ENCODE assay signal across 37 cellular contexts in genomic region chr3:20528180-20528579, GRCh38.
"Had no signal": no experiment of that assay in that cellular context is flagged by ENCODE, and none has a peak within 500 bp of the region (broad histone marks: within the 10 kb centered on the region; RNA-seq: fewer than 3 reads in every experiment).

No MANE protein-coding gene starts in this region.

- H3K9me3 Mint-ChIP-seq: activated B cell treated with CpG ODN at 0.5 μM for 24 hours; dendritic cell treated with granulocyte-macrophage colony-stimulating factor and Interleukin-4, amounts not matched to agents 40 ng/mL and 50 ng/mL, for 4 days; endodermal cell had no signal

- H3K4me1 Mint-ChIP-seq: activated B cell treated with CpG ODN at 0.5 μM for 24 hours; activated CD8-positive, alpha-beta memory T cell treated with anti-CD3 and anti-CD28 coated beads, Interleukin-2, amount 10 ng/mL, durations not matched to agents 7 days and 5 days; activated T-helper 17 cell treated with anti-CD3 and anti-CD28 coated beads, Interleukin-2, amount 50 U/mL, for 72 hours; central memory CD8-positive, alpha-beta T cell; T-helper 17 cell had no signal

- FAIRE-seq: astrocyte, bronchial epithelial cell had no signal

- ATAC-seq: activated CD4-positive, CD25-positive, alpha-beta regulatory T cell treated with anti-CD3 and anti-CD28 coated beads, Interleukin-2, amount 50 U/mL, for 24 hours; activated CD8-positive, alpha-beta memory T cell treated with anti-CD3 and anti-CD28 coated beads, Interleukin-2, amount 10 ng/mL, durations not matched to agents 7 days and 5 days; activated CD8-positive, alpha-beta T cell treated with anti-CD3 and anti-CD28 coated beads, Interleukin-2, amount 10 ng/mL, durations not matched to agents 7 days and 5 days; activated T-helper 17 cell treated with anti-CD3 and anti-CD28 coated beads, Interleukin-2, amount 50 U/mL, for 72 hours; gastroesophageal sphincter; heart right ventricle; T-helper 17 cell had no signal

- H3K27me3 Mint-ChIP-seq: activated B cell treated with CpG ODN at 0.5 μM for 24 hours; activated CD4-positive, alpha-beta memory T cell treated with anti-CD3 and anti-CD28 coated beads for 36 hours; activated CD8-positive, alpha-beta memory T cell treated with anti-CD3 and anti-CD28 coated beads, Interleukin-2, amount 10 ng/mL, durations not matched to agents 7 days and 5 days; activated naive CD8-positive, alpha-beta T cell; activated T-helper 17 cell treated with anti-CD3 and anti-CD28 coated beads, Interleukin-2, amount 50 U/mL, for 72 hours; central memory CD8-positive, alpha-beta T cell; dendritic cell treated with granulocyte-macrophage colony-stimulating factor and Interleukin-4, amounts not matched to agents 40 ng/mL and 50 ng/mL, for 4 days; T-helper 17 cell had no signal

- H3K27ac Mint-ChIP-seq: activated B cell treated with CpG ODN at 0.5 μM for 24 hours; activated CD4-positive, alpha-beta memory T cell treated with anti-CD3 and anti-CD28 coated beads for 36 hours; activated CD8-positive, alpha-beta memory T cell treated with anti-CD3 and anti-CD28 coated beads, Interleukin-2, amount 10 ng/mL, durations not matched to agents 7 days and 5 days; activated CD8-positive, alpha-beta T cell treated with anti-CD3 and anti-CD28 coated beads, Interleukin-2, amount 10 ng/mL, durations not matched to agents 7 days and 5 days; activated naive CD8-positive, alpha-beta T cell; activated T-helper 17 cell treated with anti-CD3 and anti-CD28 coated beads, Interleukin-2, amount 50 U/mL, for 72 hours; dendritic cell treated with granulocyte-macrophage colony-stimulating factor and Interleukin-4, amounts not matched to agents 40 ng/mL and 50 ng/mL, for 4 days; endodermal cell; T-helper 17 cell; T-helper 2 cell treated with Interferon-gamma antibody and Interleukin-4, amounts not matched to agents 5 μg/mL and 100 μg/mL, for 36 hours had no signal

- H3K9me3 ChIP-seq: esophagus muscularis mucosa had no signal

- H3K27me3 ChIP-seq: brain microvascular endothelial cell, dorsolateral prefrontal cortex, esophagus muscularis mucosa, gastroesophageal sphincter, heart right ventricle had no signal

- H3K27ac ChIP-seq: brain microvascular endothelial cell, coronary artery, dorsolateral prefrontal cortex, esophagus muscularis mucosa, gastroesophageal sphincter, heart right ventricle, WERI-Rb-1 had no signal

- H3K4me3 ChIP-seq: coronary artery, dorsolateral prefrontal cortex, esophagus muscularis mucosa, gastroesophageal sphincter, heart right ventricle had no signal

- H3K36me3 ChIP-seq: brain microvascular endothelial cell, esophagus muscularis mucosa, gastroesophageal sphincter, heart right ventricle, WERI-Rb-1 had no signal

- H3K4me1 ChIP-seq: gastroesophageal sphincter, heart right ventricle had no signal

- DNase-seq: activated B cell treated with CpG ODN at 0.5 μM for 24 hours; activated CD4-positive, alpha-beta memory T cell treated with anti-CD3 and anti-CD28 coated beads for 36 hours; activated CD4-positive, alpha-beta T cell treated with anti-CD3 and anti-CD28 coated beads for 48 hours; activated CD4-positive, alpha-beta T cell treated with anti-CD3 and anti-CD28 coated beads, Interleukin-2, amount 50 U/mL, for 1 hour; activated CD8-positive, alpha-beta memory T cell treated with anti-CD3 and anti-CD28 coated beads, Interleukin-2, amount 10 ng/mL, durations not matched to agents 7 days and 5 days; activated CD8-positive, alpha-beta memory T cell treated with anti-CD3 and anti-CD28 coated beads, Interleukin-2, amount 50 U/mL, for 4 hours; activated CD8-positive, alpha-beta T cell treated with anti-CD3 and anti-CD28 coated beads, Interleukin-2, amount 10 ng/mL, durations not matched to agents 7 days and 5 days; activated effector memory CD4-positive, alpha-beta T cell treated with Interleukin-2 at 50 U/mL for 16 hours; activated gamma-delta T cell treated with Interleukin-2 at 50 U/mL for 16 hours; activated naive CD4-positive, alpha-beta T cell treated with anti-CD3 and anti-CD28 coated beads, Interleukin-2, amount 50 U/mL, for 16 hours; activated naive CD4-positive, alpha-beta T cell treated with Interleukin-2 at 50 U/mL for 16 hours; activated T-cell treated with anti-CD3 and anti-CD28 coated beads, Interleukin-2, amount 50 U/mL, for 1 hour; activated T-cell treated with anti-CD3 and anti-CD28 coated beads, Interleukin-2, amount 50 U/mL, for 48 hours; amniotic stem cell; anterior cingulate cortex; brain microvascular endothelial cell; dorsolateral prefrontal cortex; effector memory CD4-positive, alpha-beta T cell; endodermal cell; erythroblast; foreskin melanocyte; heart right ventricle; T-helper 1 cell; T-helper 17 cell; T1000; WERI-Rb-1 had no signal

- H3K4me3 Mint-ChIP-seq: activated B cell treated with CpG ODN at 0.5 μM for 24 hours; activated CD4-positive, alpha-beta memory T cell treated with anti-CD3 and anti-CD28 coated beads for 36 hours; activated CD8-positive, alpha-beta memory T cell treated with anti-CD3 and anti-CD28 coated beads, Interleukin-2, amount 10 ng/mL, durations not matched to agents 7 days and 5 days; activated CD8-positive, alpha-beta T cell treated with anti-CD3 and anti-CD28 coated beads, Interleukin-2, amount 10 ng/mL, durations not matched to agents 7 days and 5 days; activated naive CD8-positive, alpha-beta T cell; activated T-helper 17 cell treated with anti-CD3 and anti-CD28 coated beads, Interleukin-2, amount 50 U/mL, for 72 hours; central memory CD8-positive, alpha-beta T cell; dendritic cell treated with granulocyte-macrophage colony-stimulating factor and Interleukin-4, amounts not matched to agents 40 ng/mL and 50 ng/mL, for 4 days; endodermal cell; T-helper 17 cell; T-helper 2 cell treated with Interferon-gamma antibody and Interleukin-4, amounts not matched to agents 5 μg/mL and 100 μg/mL, for 36 hours had no signal

- H3K36me3 Mint-ChIP-seq: activated CD4-positive, alpha-beta memory T cell treated with anti-CD3 and anti-CD28 coated beads for 36 hours; activated CD8-positive, alpha-beta memory T cell treated with anti-CD3 and anti-CD28 coated beads, Interleukin-2, amount 10 ng/mL, durations not matched to agents 7 days and 5 days had no signal
